8 cellular contexts compared by ENCODE assay signal in genomic region chr1:44739361-44740178, GRCh38. TPM values are rescaled to one million over a fixed set of nuclear protein-coding genes. Genes with fewer than 3 reads are reported as not detected.
DNase-seq lines count a peak whose midpoint lies in the region; ATAC-seq and TF ChIP-seq lines count a peak whose summit lies in the region.

TSS of gene KIF2C (plus strand) at chr1:44739837. CDS start at chr1:44739933, 96 bp downstream.

- peak; percentile 89 for ATAC-seq in GM18870 (IDR thresholded peaks at IDR 0.05; ENCODE audit: unreplicated experiment)
- peak; percentile 96 for ATAC-seq in HG03135 (IDR thresholded peaks at IDR 0.05; ENCODE audit: unreplicated experiment)

- H3K9me3 ChIP-seq in mammary epithelial cell (replicated peaks; ENCODE audit: insufficient read depth, low read length), result no peaks in the 10 kb centered on the region
- no peaks in the 10 kb centered on the region for H3K9me3 ChIP-seq in iPS-20b (ENCODE audit: insufficient read depth, low read depth, low read length)

- in situ Hi-C loops in mammary epithelial cell (cut with MboI; ENCODE audit: low sequenced_read_pairs in 2 of 2), result no loop called here

- H3K79me2 ChIP-seq in ACC112 (ENCODE audit: control insufficient read depth, insufficient read depth, low read length, unreplicated experiment), result peaks cover 46% of the 10 kb centered on the region
- H3K79me2 ChIP-seq in mammary epithelial cell (ENCODE audit: insufficient read depth, low read length), result peaks cover 43% of the 10 kb centered on the region

- TF ChIP-seq CTCF in VCaP (conservative IDR thresholded peaks at IDR 0.05) (no peak), mammary epithelial cell (conservative IDR thresholded peaks at IDR 0.05 in 1 of 2, IDR thresholded peaks at IDR 0.05 in 1 of 2; ENCODE audit: extremely low read depth in 1 of 2, insufficient read depth in 1 of 2, low read depth in 1 of 2, low read length in 2 of 2) (no peak)

- BruUV-seq in mammary epithelial cell (replicated peaks; lab: Mats Ljungman, UMichigan), result TSS peak; percentile 92

- peak within 1 kb of the TSS; percentile 82 for H3K9ac ChIP-seq in mammary epithelial cell (ENCODE audit: insufficient read depth, low read length)
- H3K9ac ChIP-seq in iPS-20b (ENCODE audit: low read depth, low read length), result peak within 1 kb of the TSS; percentile 95

- peak within 1 kb of the TSS; percentile 72 for H3K27ac ChIP-seq in ACC112 (ENCODE audit: low read depth, low read length)
- H3K27ac ChIP-seq in VCaP, result peak within 1 kb of the TSS; percentile 69
- peak within 1 kb of the TSS; percentile 64 for H3K27ac ChIP-seq in mammary epithelial cell (ENCODE audit: insufficient read depth, low read depth, low read length)
- peak within 1 kb of the TSS; percentile 80 for H3K27ac ChIP-seq in iPS-20b (ENCODE audit: low read length)
- peak within 1 kb of the TSS in 20 of 21 experiments; percentile 70 to 89 (median 82) for H3K27ac ChIP-seq in skin epidermis

- CTCF ChIA-PET in mammary epithelial cell (lab: Charles Lee; ENCODE audit: low non-redundant PET), result interaction anchor here (0.6 kb wide), 1 partner anchor 18 kb away, joined by 10 read pairs; no protein-coding TSS in a partner anchor

- intact Hi-C loops in mammary epithelial cell (cut with micrococcal nuclease), result loop anchor here (1.0 to 2.0 kb wide), 4 partner anchors 8 to 273 kb away; partner anchors contain the start of genes DYNLT4, RNU5D-1, RPS8 and UROD

- H3K4me2 ChIP-seq in mammary epithelial cell (ENCODE audit: insufficient read depth, low read depth, low read length), result peak within 1 kb of the TSS; percentile 74

- peaks cover 20% of the 10 kb centered on the region for H3K4me1 ChIP-seq in ACC112 (ENCODE audit: control insufficient read depth, insufficient read depth, low read length, unreplicated experiment)
- H3K4me1 ChIP-seq in mammary epithelial cell (ENCODE audit: insufficient read depth, low read length), result peaks cover 12% of the 10 kb centered on the region
- peaks cover 6% of the 10 kb centered on the region; the same call in 1 of the 2 replicates for H3K4me1 ChIP-seq in iPS-20b (ENCODE audit: insufficient read depth, low read length)

- 1% methylated on average over 19 of the region's 57 CpGs for WGBS in mammary epithelial cell (ENCODE audit: low coverage, missing lambda C conversion rate)

- no peaks in the 10 kb centered on the region for H3K27me3 ChIP-seq in ACC112 (ENCODE audit: insufficient read depth, low read length)
- H3K27me3 ChIP-seq in mammary epithelial cell (ENCODE audit: insufficient read depth, low read length), result no peaks in the 10 kb centered on the region
- H3K27me3 ChIP-seq in iPS-20b (ENCODE audit: insufficient read depth, low read length), result no peaks in the 10 kb centered on the region

- H3K36me3 ChIP-seq in ACC112 (ENCODE audit: insufficient read depth, low read length), result no peaks in the 10 kb centered on the region
- H3K36me3 ChIP-seq in mammary epithelial cell (ENCODE audit: insufficient read depth, low read length), result no peaks in the 10 kb centered on the region
- H3K36me3 ChIP-seq in iPS-20b (ENCODE audit: insufficient read depth, low read depth, low read length), result peaks cover 35% of the 10 kb centered on the region

- H3K4me3 ChIP-seq in ACC112 (ENCODE audit: low read depth, low read length) (peak within 1 kb of the TSS; percentile 98), mammary epithelial cell (replicated peaks in 1 of 3; ENCODE audit: insufficient read depth in 1 of 3, low read depth in 2 of 3, low read length in 3 of 3) (peak within 1 kb of the TSS; percentile 63 to 88 (median 83)), iPS-20b (ENCODE audit: low read length) (peak within 1 kb of the TSS; percentile 95), skin epidermis (peak within 1 kb of the TSS; percentile 35 to 48 (median 42))

- no peaks in the 10 kb centered on the region for H4K20me1 ChIP-seq in mammary epithelial cell (ENCODE audit: insufficient read depth, low read length)

- dilution Hi-C loops in mammary epithelial cell (cut with HindIII; ENCODE audit: low sequenced_read_pairs), result no loop called here

- DNase-seq in NCI-H2196 treated with DMSO at 0.1 percent for 48 hours (lab: John Stamatoyannopoulos, UW; ENCODE audit: unreplicated experiment) (peak; percentile 94), mammary epithelial cell (peak; percentile 95)

- peak within 1 kb of the TSS; percentile 97 for H2AFZ ChIP-seq in ACC112 (ENCODE audit: low read length, unreplicated experiment)
- H2AFZ ChIP-seq in mammary epithelial cell (ENCODE audit: low read depth, low read length), result peak within 1 kb of the TSS; percentile 91

RNA-seq across cellular contexts. Expression of gene KIF2C, which starts in this region (rescaled TPM):
- 10 to 100 TPM in 1 of 2 donors, 1 to 10 TPM in 1; 1.0 to 29.8 TPM for total RNA-seq in mammary epithelial cell
- polyA plus RNA-seq in mammary epithelial cell, result 38.0 TPM
- polyA minus RNA-seq in mammary epithelial cell, result 26.3 TPM

Comparison
In these comparisons a context has a peak if more than half of its experiments do, and no peak if none do; other contexts are left out.
1. Peak in every context shown above with its lines: DNase-seq, ATAC-seq, H3K4me3 ChIP-seq and H3K27ac ChIP-seq.
2. H3K4me3 ChIP-seq: peak in every context shown above with its lines; median percentile 98 in ACC112; 95 in iPS-20b; 83 in mammary epithelial cell; 42 in skin epidermis.